30 cellular contexts compared by ENCODE assay signal in genomic region chr13:62887046-62887445, GRCh38.
"Had no signal": no experiment of that assay in that cellular context is flagged by ENCODE, and none has a peak within 500 bp of the region (broad histone marks: within the 10 kb centered on the region; RNA-seq: fewer than 3 reads in every experiment).

No MANE protein-coding gene starts in this region.

- DNase-seq: heart left ventricle; islet precursor cell; kidney glomerular epithelial cell; left cardiac atrium; lower lobe of right lung; mammary epithelial cell; mesenchymal stem cell; naive thymus-derived CD8-positive, alpha-beta T cell; occipital lobe; stimulated activated CD4-positive, alpha-beta T cell treated with anti-CD3 and anti-CD28 coated beads, Interleukin-12 subunit alpha, Interleukin-12 subunit beta, amount 100 ng/mL, for 4 hours; stimulated activated CD4-positive, alpha-beta T cell treated with anti-CD3 and anti-CD28 coated beads, Interleukin-15, amount 100 ng/mL, for 24 hours; stimulated activated CD4-positive, alpha-beta T cell treated with anti-CD3 and anti-CD28 coated beads, Interleukin-2, amount 100 ng/mL, for 24 hours; stimulated activated CD4-positive, alpha-beta T cell treated with anti-CD3 and anti-CD28 coated beads, Interleukin-4, amount 100 ng/mL, for 1 hour; stimulated activated naive CD4-positive, alpha-beta T cell; tibial artery had no signal

- H3K27me3 ChIP-seq: heart left ventricle, hepatocyte, neutrophil, right atrium auricular region, suprapubic skin, tibial artery, vagina had no signal

- H3K36me3 Mint-ChIP-seq: naive thymus-derived CD8-positive, alpha-beta T cell; type B pancreatic cell had no signal

- H3K4me3 ChIP-seq: heart left ventricle, hepatocyte, lower lobe of right lung, right atrium auricular region, skin epidermis, suprapubic skin, thoracic aorta, tibial artery, vagina had no signal

- ATAC-seq: heart left ventricle; left cardiac atrium; left lobe of liver; lower lobe of right lung; naive thymus-derived CD8-positive, alpha-beta T cell; sciatic nerve had no signal

- H3K27ac Mint-ChIP-seq: naive thymus-derived CD8-positive, alpha-beta T cell; nephron; progenitor cell of endocrine pancreas; stimulated activated naive CD8-positive, alpha-beta T cell treated with anti-CD3 and anti-CD28 coated beads, Interleukin-15, Interleukin-2, amounts not matched to agents 100 ng/mL and 50 ng/mL, for 24 hours; type B pancreatic cell had no signal

- H3K4me1 ChIP-seq: heart left ventricle, lower lobe of right lung, parathyroid adenoma, right atrium auricular region, suprapubic skin, tibial artery, vagina had no signal

- H3K9ac ChIP-seq: parathyroid adenoma had no signal

- H3K27me3 Mint-ChIP-seq: naive thymus-derived CD8-positive, alpha-beta T cell; progenitor cell of endocrine pancreas; stimulated activated naive CD8-positive, alpha-beta T cell treated with anti-CD3 and anti-CD28 coated beads, Interleukin-15, Interleukin-2, amounts not matched to agents 100 ng/mL and 50 ng/mL, for 24 hours; type B pancreatic cell had no signal

- H3K4me1 Mint-ChIP-seq: naive thymus-derived CD8-positive, alpha-beta T cell; nephron; neural crest cell had no signal

- H3K4me3 Mint-ChIP-seq: naive thymus-derived CD8-positive, alpha-beta T cell; nephron; neural crest cell; stimulated activated naive CD8-positive, alpha-beta T cell treated with anti-CD3 and anti-CD28 coated beads, Interleukin-15, Interleukin-2, amounts not matched to agents 100 ng/mL and 50 ng/mL, for 24 hours; type B pancreatic cell had no signal

- H3K27ac ChIP-seq: heart left ventricle, hepatocyte, lower lobe of right lung, neutrophil, parathyroid adenoma, right atrium auricular region, skin epidermis, suprapubic skin, thoracic aorta, tibial artery, vagina had no signal

- H3K9me3 Mint-ChIP-seq: type B pancreatic cell had no signal

- H3K36me3 ChIP-seq: heart left ventricle, lower lobe of right lung, neutrophil, right atrium auricular region, suprapubic skin, thoracic aorta, tibial artery, vagina had no signal

- H3K9me3 ChIP-seq: neutrophil, right atrium auricular region, suprapubic skin, thoracic aorta, tibial artery, vagina had no signal

- H2AFZ ChIP-seq: hepatocyte, parathyroid adenoma had no signal

- H3K4me2 ChIP-seq: hepatocyte had no signal
